Comparison of ENCODE assay signal across 22 cellular contexts in the genomic region with DNA sequence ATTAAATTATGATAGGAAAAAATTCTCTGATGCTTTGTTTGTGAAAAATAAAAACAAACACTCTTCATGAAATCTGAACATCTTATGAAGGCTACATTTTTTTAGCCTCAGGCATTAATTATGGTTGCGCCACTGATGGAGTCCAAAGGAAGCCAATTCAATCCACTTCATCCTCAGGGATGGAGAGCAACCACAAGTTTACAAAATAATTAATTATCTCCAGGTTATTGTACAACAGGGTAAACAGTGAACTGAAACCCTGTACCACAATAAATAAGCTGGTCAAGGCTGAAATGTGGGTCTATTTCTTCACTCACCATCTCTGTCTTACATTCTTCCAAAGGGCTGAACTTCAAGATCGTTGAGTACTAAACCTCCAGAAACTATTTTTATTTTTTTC.
"Had no signal": no experiment of that assay in that cellular context is flagged by ENCODE, and none has a peak within 500 bp of the region (broad histone marks: within the 10 kb centered on the region; RNA-seq: fewer than 3 reads in every experiment).

No MANE protein-coding gene starts in this region.

- H3K9me3 Mint-ChIP-seq: endodermal cell; mesothelial cell of epicardium; nephron; stimulated activated effector memory CD8-positive, alpha-beta T cell treated with anti-CD3 and anti-CD28 coated beads, Interleukin-12 subunit alpha, Interleukin-12 subunit beta, amount 100 ng/mL, for 72 hours had no signal

- H3K4me3 Mint-ChIP-seq: endodermal cell; mesothelial cell of epicardium; nephron; stimulated activated effector memory CD8-positive, alpha-beta T cell treated with anti-CD3 and anti-CD28 coated beads, Interleukin-12 subunit alpha, Interleukin-12 subunit beta, amount 100 ng/mL, for 72 hours had no signal

- H3K79me2 ChIP-seq: parathyroid adenoma had no signal

- H3K9me3 ChIP-seq: gastroesophageal sphincter, prostate gland, right lobe of liver, tibial artery, upper lobe of left lung, uterus had no signal

- H3K9ac ChIP-seq: parathyroid adenoma had no signal

- H3K4me1 ChIP-seq: parathyroid adenoma, prostate gland had no signal

- H3K27ac ChIP-seq: coronary artery, gastroesophageal sphincter, parathyroid adenoma, prostate gland, right lobe of liver, tibial artery, upper lobe of left lung, uterus had no signal

- H3K36me3 Mint-ChIP-seq: mesothelial cell of epicardium had no signal

- H3K36me3 ChIP-seq: gastroesophageal sphincter, prostate gland, right lobe of liver, tibial artery, upper lobe of left lung, uterus had no signal

- H3K4me1 Mint-ChIP-seq: nephron had no signal

- H3K4me3 ChIP-seq: coronary artery, gastroesophageal sphincter, prostate gland, right lobe of liver, tibial artery, upper lobe of left lung, uterus had no signal

- H3K27me3 ChIP-seq: gastroesophageal sphincter, right lobe of liver, tibial artery, upper lobe of left lung, uterus had no signal

- DNase-seq: effector CD4-positive, alpha-beta T cell; endodermal cell; erythroblast; foreskin fibroblast; glutamatergic neuron; islet precursor cell; retina; right lobe of liver; stimulated activated CD4-positive, alpha-beta T cell treated with anti-CD3 and anti-CD28 coated beads, Interleukin-4, amount 100 ng/mL, for 1 hour; stimulated activated CD8-positive, alpha-beta memory T cell treated with anti-CD3 and anti-CD28 coated beads, Interleukin-4, amount 100 ng/mL, for 48 hours; stimulated activated naive CD8-positive, alpha-beta T cell treated with anti-CD3 and anti-CD28 coated beads, Interleukin-15, Interleukin-2, amounts not matched to agents 100 U/mL and 50 U/mL, for 24 hours; tibial artery; upper lobe of left lung; uterus had no signal

- H3K27ac Mint-ChIP-seq: endodermal cell; mesothelial cell of epicardium; nephron; stimulated activated effector memory CD8-positive, alpha-beta T cell treated with anti-CD3 and anti-CD28 coated beads, Interleukin-12 subunit alpha, Interleukin-12 subunit beta, amount 100 ng/mL, for 72 hours had no signal

- H2AFZ ChIP-seq: parathyroid adenoma had no signal

- ATAC-seq: gastroesophageal sphincter; left lobe of liver; right lobe of liver; stimulated activated effector memory CD8-positive, alpha-beta T cell treated with anti-CD3 and anti-CD28 coated beads, Interleukin-12 subunit alpha, Interleukin-12 subunit beta, amount 100 ng/mL, for 72 hours; stimulated activated naive CD8-positive, alpha-beta T cell treated with anti-CD3 and anti-CD28 coated beads, Interleukin-15, Interleukin-2, amounts not matched to agents 100 U/mL and 50 U/mL, for 24 hours had no signal
